Comparison of ENCODE assay signal across 30 cellular contexts in genomic region chr10:114963908-114964307, GRCh38.
"Had no signal": no experiment of that assay in that cellular context is flagged by ENCODE, and none has a peak within 500 bp of the region (broad histone marks: within the 10 kb centered on the region; RNA-seq: fewer than 3 reads in every experiment).

No MANE protein-coding gene starts in this region.

- H3K4me1 ChIP-seq: ascending aorta, Peyer's patch had no signal

- H3K36me3 ChIP-seq: Peyer's patch had no signal

- H3K27ac ChIP-seq: ascending aorta, Peyer's patch, WERI-Rb-1 had no signal

- H3K9me3 ChIP-seq: ascending aorta, Peyer's patch had no signal

- ATAC-seq: activated CD8-positive, alpha-beta T cell treated with anti-CD3 and anti-CD28 coated beads for 36 hours; activated T-cell treated with anti-CD3 and anti-CD28 coated beads, Interleukin-2, amount 50 U/mL, for 72 hours; activated T-helper 17 cell treated with anti-CD3 and anti-CD28 coated beads, Interleukin-2, amount 50 U/mL, for 72 hours; K562; PC-3 had no signal

- DNase-seq: activated CD4-positive, alpha-beta T cell treated with anti-CD3 and anti-CD28 coated beads for 1 hour; activated CD4-positive, alpha-beta T cell treated with anti-CD3 and anti-CD28 coated beads for 48 hours; activated CD4-positive, CD25-positive, alpha-beta regulatory T cell; activated CD8-positive, alpha-beta T cell treated with anti-CD3 and anti-CD28 coated beads for 36 hours; activated effector memory CD4-positive, alpha-beta T cell treated with anti-CD3 and anti-CD28 coated beads, Interleukin-2, amount 50 U/mL, for 16 hours; activated naive CD4-positive, alpha-beta T cell; activated naive CD8-positive, alpha-beta T cell treated with anti-CD3 and anti-CD28 coated beads, Interleukin-2, amount 10 ng/mL, durations not matched to agents 7 days and 5 days; activated T-cell treated with anti-CD3 and anti-CD28 coated beads, Interleukin-2, amount 50 U/mL, for 1 hour; activated T-cell treated with anti-CD3 and anti-CD28 coated beads, Interleukin-2, amount 50 U/mL, for 72 hours; amygdala; caudate nucleus; IMR-90; NCI-H1105; NCI-H1436; NCI-H1694; NCI-H1930; NCI-H2081 treated with DMSO at 0.1 percent for 48 hours; NCI-H226; NCI-H524 treated with DMSO at 0.1 percent for 48 hours; PC-3; Peyer's patch; RPMI8226; SW 1271; T-helper 1 cell; T-helper 2 cell; T-helper 9 cell; WERI-Rb-1 had no signal

- H3K27me3 ChIP-seq: ascending aorta, Peyer's patch had no signal

- H3K4me3 ChIP-seq: ascending aorta, K562, Peyer's patch had no signal
